ENCODE assay signal across 21 cellular contexts in the genomic region with DNA sequence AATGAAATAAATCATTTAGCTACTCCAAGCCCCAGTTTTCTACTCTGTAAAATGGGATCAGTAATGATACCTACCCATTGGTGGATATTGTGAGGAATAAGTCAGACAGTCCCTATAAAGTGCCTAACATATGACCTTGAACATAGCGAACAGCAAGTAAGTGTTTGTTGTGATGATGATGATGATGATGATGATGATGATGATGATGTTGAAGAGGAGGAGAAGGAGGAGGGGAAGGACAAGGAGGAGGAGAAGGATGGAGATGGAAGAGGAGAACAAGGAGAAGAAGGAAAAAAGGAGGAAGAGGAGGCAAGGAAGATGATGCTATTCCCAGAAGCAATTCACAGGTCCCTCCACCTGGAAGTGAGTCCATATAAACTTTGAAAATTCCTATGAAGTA.
DNase-seq lines count a peak whose midpoint lies in the region; ATAC-seq, FAIRE-seq and TF ChIP-seq lines count a peak whose summit lies in the region.
"Had no signal": no experiment of that assay in that cellular context is flagged by ENCODE, and none has a peak within 500 bp of the region (broad histone marks: within the 10 kb centered on the region; RNA-seq: fewer than 3 reads in every experiment).

No MANE protein-coding gene starts in this region.

- DNase-seq in HepG2 (ENCODE audit: low spot score), result no peak
- DNase-seq in right lobe of liver, result no peak
- DNase-seq in WERI-Rb-1, result no peak
- DNase-seq in NAMALWA (ENCODE audit: low spot score), result no peak
- DNase-seq: AML-193; Caco-2; Calu3; CD4-positive, alpha-beta T cell; CD8-positive, alpha-beta T cell; DMS79 treated with DMSO at 0.1 percent for 48 hours; GF-D8 had no signal

- H3K4me1 ChIP-seq in HepG2 (ENCODE audit: insufficient read depth, low read length), result no peaks in the 10 kb centered on the region
- H3K4me1 ChIP-seq in right lobe of liver, result no peaks in the 10 kb centered on the region
- H3K4me1 ChIP-seq: A549, Caco-2 had no signal

- POLR2A ChIA-PET in HepG2 (lab: Yijun Ruan, JAX), result no interaction called here

- no peak overlapping the region for H2AFZ ChIP-seq in HepG2 (ENCODE audit: low read length)

- H3K4me2 ChIP-seq in HepG2 (ENCODE audit: low read depth, low read length), result no peak overlapping the region
- H3K4me2 ChIP-seq: A549 had no signal

- H3K4me3 ChIP-seq in HepG2 (replicated peaks in 1 of 3; ENCODE audit: insufficient read depth in 1 of 3, low read depth in 2 of 3, low read length in 3 of 3) (no peak overlapping the region), right lobe of liver (no peak overlapping the region), WERI-Rb-1 (ENCODE audit: low read depth, low read length) (no peak overlapping the region)
- H3K4me3 ChIP-seq: A549; BLaER1 treated with 17β-estradiol and CSF1 and Interleukin-3, amounts not matched to agents 10 nM and 100 nM had no signal

- intact Hi-C loops in HepG2 (cut with micrococcal nuclease; ENCODE audit: unreplicated experiment) (no loop called here), right lobe of liver (cut with DNase I) (no loop called here)
- intact Hi-C loops in dendritic cell treated with granulocyte-macrophage colony-stimulating factor and Interleukin-4, amounts not matched to agents 40 ng/mL and 50 ng/mL, for 4 days (cut with micrococcal nuclease), result loop anchor here (10.0 kb wide), 1 partner anchor 60 kb away; no protein-coding TSS in a partner anchor

- H3K27ac Mint-ChIP-seq in dendritic cell treated with granulocyte-macrophage colony-stimulating factor and Interleukin-4, amounts not matched to agents 40 ng/mL and 50 ng/mL, for 4 days, result peak overlapping the region; percentile 60
- H3K27ac Mint-ChIP-seq: B cell; CD4-positive, alpha-beta T cell; CD8-positive, alpha-beta T cell had no signal

- peaks cover 64% of the 10 kb centered on the region for H3K4me1 Mint-ChIP-seq in dendritic cell treated with granulocyte-macrophage colony-stimulating factor and Interleukin-4, amounts not matched to agents 40 ng/mL and 50 ng/mL, for 4 days (ENCODE audit: low read depth)
- H3K4me1 Mint-ChIP-seq: B cell had no signal

- no peak for TF ChIP-seq CTCF in HepG2 (CRISPR knock-in tag; IDR thresholded peaks at IDR 0.05)
- TF ChIP-seq CTCF in right lobe of liver (IDR thresholded peaks at IDR 0.05), result no peak
- no peak for TF ChIP-seq CTCF in WERI-Rb-1 (IDR thresholded peaks at IDR 0.05; ENCODE audit: low read depth, low read length)

- no peak for TF ChIP-seq RAD21 in HepG2 (CRISPR knock-in tag; IDR thresholded peaks at IDR 0.05)

- CTCF ChIA-PET in HepG2 (lab: Yijun Ruan, JAX; ENCODE audit: low intra/inter-chr PET ratio, low total read pairs), result no interaction called here

- no peak for TF ChIP-seq EP300 in HepG2 (IDR thresholded peaks at IDR 0.05; ENCODE audit: low read depth in 2 of 2, low read length in 2 of 2)
- no peak for TF ChIP-seq EP300 in HepG2 (CRISPR knock-in tag; IDR thresholded peaks at IDR 0.05; ENCODE audit: borderline replicate concordance)

- 21% methylated on average over 1 of the region's 1 CpG for WGBS in HepG2 (ENCODE audit: low lambda C conversion rate)
- 86% methylated on average over 1 of the region's 1 CpG for WGBS in right lobe of liver (ENCODE audit: insufficient coverage, low coverage, low lambda C conversion rate, missing lambda C conversion rate)

- H4K20me1 ChIP-seq in HepG2 (ENCODE audit: insufficient read depth, low read length), result no peaks in the 10 kb centered on the region
- H4K20me1 ChIP-seq: BLaER1 treated with 17β-estradiol and CSF1 and Interleukin-3, amounts not matched to agents 10 nM and 100 nM had no signal

- no peak for FAIRE-seq in HepG2 (lab: Jason Lieb, UNC)
- FAIRE-seq: A549, D721Med, G401.6, GM12891, GM19239 had no signal

- ATAC-seq in HepG2 (no peak), right lobe of liver (no peak)
- ATAC-seq: A549; CD8-positive, alpha-beta T cell had no signal

- H3K9ac ChIP-seq in HepG2 (ENCODE audit: insufficient read depth, low read depth, low read length), result no peak overlapping the region

- H3K36me3 Mint-ChIP-seq in dendritic cell treated with granulocyte-macrophage colony-stimulating factor and Interleukin-4, amounts not matched to agents 40 ng/mL and 50 ng/mL, for 4 days (ENCODE audit: low read depth), result peaks cover 13% of the 10 kb centered on the region
- H3K36me3 Mint-ChIP-seq: CD8-positive, alpha-beta T cell had no signal

- H3K4me3 Mint-ChIP-seq in dendritic cell treated with granulocyte-macrophage colony-stimulating factor and Interleukin-4, amounts not matched to agents 40 ng/mL and 50 ng/mL, for 4 days, result no peak overlapping the region
- H3K4me3 Mint-ChIP-seq: B cell; CD4-positive, alpha-beta T cell; CD8-positive, alpha-beta T cell had no signal

- H3K27me3 ChIP-seq in HepG2 (ENCODE audit: control insufficient read depth in 1 of 2, insufficient read depth in 2 of 2, low read length in 2 of 2), result no peaks in the 10 kb centered on the region
- H3K27me3 ChIP-seq in right lobe of liver, result no peaks in the 10 kb centered on the region
- peaks cover 18% of the 10 kb centered on the region for H3K27me3 ChIP-seq in WERI-Rb-1 (ENCODE audit: insufficient read depth, low read depth, severe bottlenecking)
- H3K27me3 ChIP-seq: BLaER1 treated with 17β-estradiol and CSF1 and Interleukin-3, amounts not matched to agents 10 nM and 100 nM had no signal

- H3K27ac ChIP-seq in HepG2 (ENCODE audit: extremely low read length, insufficient read depth, low read length) (no peak overlapping the region), right lobe of liver (no peak overlapping the region), WERI-Rb-1 (no peak overlapping the region)
- H3K27ac ChIP-seq: 22Rv1, A549, C4-2B had no signal

- H3K9me3 Mint-ChIP-seq in dendritic cell treated with granulocyte-macrophage colony-stimulating factor and Interleukin-4, amounts not matched to agents 40 ng/mL and 50 ng/mL, for 4 days, result peaks cover 18% of the 10 kb centered on the region
- H3K9me3 Mint-ChIP-seq: CD8-positive, alpha-beta T cell had no signal

- H3K36me3 ChIP-seq in HepG2 (replicated peaks in 1 of 2; ENCODE audit: control insufficient read depth in 1 of 2, insufficient read depth in 2 of 2, low read length in 2 of 2) (no peaks in the 10 kb centered on the region), right lobe of liver (no peaks in the 10 kb centered on the region), WERI-Rb-1 (no peaks in the 10 kb centered on the region)
- H3K36me3 ChIP-seq: BLaER1 treated with 17β-estradiol and CSF1 and Interleukin-3, amounts not matched to agents 10 nM and 100 nM had no signal

- no peaks in the 10 kb centered on the region for H3K27me3 Mint-ChIP-seq in dendritic cell treated with granulocyte-macrophage colony-stimulating factor and Interleukin-4, amounts not matched to agents 40 ng/mL and 50 ng/mL, for 4 days

- in situ Hi-C loops in HepG2 (cut with HindIII; ENCODE audit: extremely low pct_ligation_motif_present, low pct_unique_long_range_greater_than_20kb), result no loop called here

- BruUV-seq in HepG2 (replicated peaks; lab: Mats Ljungman, UMichigan), result no TSS peak

- H3K9me3 ChIP-seq in HepG2 (ENCODE audit: low read length), result peaks cover 25% of the 10 kb centered on the region; the same call in 1 of the 2 replicates
- peaks cover 0 to 2% (median 0%) of the 10 kb centered on the region in 4 donors for H3K9me3 ChIP-seq in right lobe of liver
- no peaks in the 10 kb centered on the region for H3K9me3 ChIP-seq in WERI-Rb-1 (ENCODE audit: severe bottlenecking)
- H3K9me3 ChIP-seq: A549; BLaER1 treated with 17β-estradiol and CSF1 and Interleukin-3, amounts not matched to agents 10 nM and 100 nM; Caco-2 had no signal

- TF ChIP-seq POLR2A in HepG2 (IDR thresholded peaks at IDR 0.05; ENCODE audit: insufficient read depth in 1 of 2, low read depth in 2 of 2, low read length in 2 of 2), result no peak
- TF ChIP-seq POLR2A in right lobe of liver (IDR thresholded peaks at IDR 0.05), result no peak

- H3K79me2 ChIP-seq in HepG2 (ENCODE audit: insufficient read depth, low read length), result no peaks in the 10 kb centered on the region

TF ChIP-seq in HepG2, 621 proteins besides CTCF, POLR2A, EP300 and RAD21 (continues in another document):
- peak; percentile 90 for TF ChIP-seq CREB1 (IDR thresholded peaks at IDR 0.05)
- TF ChIP-seq CREB1 (CRISPR knock-in tag; IDR thresholded peaks at IDR 0.05), result no peak
- TF ChIP-seq ZNF557 (CRISPR knock-in tag; IDR thresholded peaks at IDR 0.05), result no peak
- no peak for TF ChIP-seq AGO1 (IDR thresholded peaks at IDR 0.05; ENCODE audit: low read depth, low read length, poor library complexity, severe bottlenecking)
- peak; percentile 70; the same call in 1 of the 2 replicates for TF ChIP-seq NONO (IDR thresholded peaks at IDR 0.05)
- no peak for TF ChIP-seq NONO (CRISPR knock-in tag; conservative IDR thresholded peaks at IDR 0.05)
